In genomic region chrY:15749533-15750456, GRCh38 we compare ENCODE assay signal across 21 cellular contexts.
DNase-seq lines count a peak whose midpoint lies in the region; ATAC-seq, FAIRE-seq and TF ChIP-seq lines count a peak whose summit lies in the region.
"Had no signal": no experiment of that assay in that cellular context is flagged by ENCODE, and none has a peak within 500 bp of the region (broad histone marks: within the 10 kb centered on the region; RNA-seq: fewer than 3 reads in every experiment).

No MANE protein-coding gene starts in this region.

- no peaks in the 10 kb centered on the region for H3K4me1 ChIP-seq in mesenchymal stem cell (ENCODE audit: control insufficient read depth, insufficient read depth, low read depth, low read length)
- no peaks in the 10 kb centered on the region for H3K4me1 ChIP-seq in small intestine (ENCODE audit: control insufficient read depth in 2 of 2, insufficient read depth in 1 of 2, low read depth in 1 of 2, low read length in 1 of 2)
- H3K4me1 ChIP-seq in ascending aorta, result no peaks in the 10 kb centered on the region
- H3K4me1 ChIP-seq: heart left ventricle, Peyer's patch, right atrium auricular region, testis had no signal

- H3K4me3 ChIP-seq in MG63, result no peak overlapping the region
- H3K4me3 ChIP-seq in choroid plexus epithelial cell (ENCODE audit: low read depth, low read length), result no peak overlapping the region
- H3K4me3 ChIP-seq in mesenchymal stem cell (ENCODE audit: insufficient read depth in 1 of 2, low read depth in 1 of 2, low read length in 2 of 2), result no peak overlapping the region
- H3K4me3 ChIP-seq in small intestine (ENCODE audit: low read depth in 1 of 2, low read length in 2 of 2), result no peak overlapping the region
- H3K4me3 ChIP-seq in ascending aorta, result no peak overlapping the region
- H3K4me3 ChIP-seq: heart left ventricle, lung, Peyer's patch, right atrium auricular region, testis had no signal

- H2AFZ ChIP-seq in mesenchymal stem cell (ENCODE audit: low read depth, low read length), result no peak overlapping the region

- H2BK12ac ChIP-seq in mesenchymal stem cell (ENCODE audit: low read length in 2 of 2), result no peak overlapping the region

- FAIRE-seq in small intestine (lab: Jason Lieb, UNC), result no peak

- no peaks in the 10 kb centered on the region for H3K27me3 ChIP-seq in MG63
- no peaks in the 10 kb centered on the region for H3K27me3 ChIP-seq in mesenchymal stem cell (ENCODE audit: control insufficient read depth in 1 of 2, insufficient read depth in 1 of 2, low read length in 2 of 2)
- H3K27me3 ChIP-seq in small intestine (ENCODE audit: control insufficient read depth in 2 of 2, insufficient read depth in 2 of 2, low read length in 2 of 2), result no peaks in the 10 kb centered on the region
- no peaks in the 10 kb centered on the region for H3K27me3 ChIP-seq in ascending aorta
- H3K27me3 ChIP-seq: heart left ventricle, Peyer's patch, right atrium auricular region, testis had no signal

- TF ChIP-seq CTCF in choroid plexus epithelial cell (conservative IDR thresholded peaks at IDR 0.05; ENCODE audit: low read depth, low read length) (no peak), ascending aorta (IDR thresholded peaks at IDR 0.05) (no peak)

- no peak overlapping the region for H3K18ac ChIP-seq in mesenchymal stem cell (ENCODE audit: low read depth in 1 of 2, low read length in 2 of 2)

- no peaks in the 10 kb centered on the region for H3K36me3 ChIP-seq in MG63
- no peaks in the 10 kb centered on the region for H3K36me3 ChIP-seq in mesenchymal stem cell (ENCODE audit: control insufficient read depth in 1 of 2, insufficient read depth in 2 of 2, low read depth in 1 of 2, low read length in 2 of 2)
- no peaks in the 10 kb centered on the region for H3K36me3 ChIP-seq in small intestine (ENCODE audit: control insufficient read depth in 2 of 2, insufficient read depth in 2 of 2, low read length in 2 of 2)
- no peaks in the 10 kb centered on the region for H3K36me3 ChIP-seq in ascending aorta
- H3K36me3 ChIP-seq: heart left ventricle, Peyer's patch, right atrium auricular region had no signal

- H3K9ac ChIP-seq in mesenchymal stem cell (ENCODE audit: low read length), result no peak overlapping the region

- no peak overlapping the region for H2BK120ac ChIP-seq in mesenchymal stem cell (ENCODE audit: low read depth, low read length)

- peak overlapping the region; percentile 25 for H2BK5ac ChIP-seq in mesenchymal stem cell (ENCODE audit: low read depth, low read length, poor library complexity, severe bottlenecking)

- H4K8ac ChIP-seq in mesenchymal stem cell (ENCODE audit: low read length), result no peak overlapping the region

- no peak overlapping the region for H2BK15ac ChIP-seq in mesenchymal stem cell (ENCODE audit: low read depth, poor library complexity, severe bottlenecking)

- WGBS in mesenchymal stem cell, result 0% methylated on average over 2 of the region's 5 CpGs
- WGBS in small intestine, 3 donors, result 50 to 66% (median 60%) methylated on average over 2 to 5 of the region's 5 CpGs

- peak overlapping the region; percentile 92 for H3K27ac ChIP-seq in mesenchymal stem cell (ENCODE audit: low read length, poor library complexity, severe bottlenecking)
- no peak overlapping the region for H3K27ac ChIP-seq in small intestine (ENCODE audit: low read depth in 1 of 2, low read length in 1 of 2)
- no peak overlapping the region for H3K27ac ChIP-seq in ascending aorta
- H3K27ac ChIP-seq: heart left ventricle, Peyer's patch, right atrium auricular region, testis had no signal

- intact Hi-C loops in ascending aorta (cut with DNase I), result no loop called here

- ATAC-seq in GM21737 (IDR thresholded peaks at IDR 0.05; ENCODE audit: unreplicated experiment) (no peak), GM18519 (IDR thresholded peaks at IDR 0.05; ENCODE audit: low FRiP score, unreplicated experiment) (no peak)
- ATAC-seq: activated CD8-positive, alpha-beta memory T cell treated with anti-CD3 and anti-CD28 coated beads, Interleukin-2, amount 10 ng/mL, durations not matched to agents 7 days and 5 days had no signal

- H3K79me1 ChIP-seq in mesenchymal stem cell (replicated peaks; ENCODE audit: low read length, poor library complexity, severe bottlenecking), result no peaks in the 10 kb centered on the region

- no peak overlapping the region for H3K4ac ChIP-seq in mesenchymal stem cell (ENCODE audit: low read depth in 1 of 2, low read length in 2 of 2)

- H2AK5ac ChIP-seq in mesenchymal stem cell (ENCODE audit: low read length, severe bottlenecking), result no peak overlapping the region

- no peak overlapping the region for H3K23ac ChIP-seq in mesenchymal stem cell (ENCODE audit: low read length in 2 of 2)

- H3K9me3 ChIP-seq in MG63 (no peaks in the 10 kb centered on the region), mesenchymal stem cell (ENCODE audit: control insufficient read depth, low read length) (no peaks in the 10 kb centered on the region), small intestine (ENCODE audit: control insufficient read depth, low read depth) (no peaks in the 10 kb centered on the region), ascending aorta (no peaks in the 10 kb centered on the region)
- H3K9me3 ChIP-seq: heart left ventricle, Peyer's patch, right atrium auricular region, testis had no signal

- peak; percentile 0 for DNase-seq in EH (ENCODE audit: low read depth)
- DNase-seq in MG63, result peak; percentile 33
- DNase-seq in choroid plexus epithelial cell (ENCODE audit: low read depth), result peak; percentile 1
- DNase-seq in mesenchymal stem cell, result peak; percentile 92
- DNase-seq in small intestine, result no peak
- no peak for DNase-seq in ascending aorta (ENCODE audit: low spot score in 2 of 2)
- DNase-seq: activated CD8-positive, alpha-beta memory T cell treated with anti-CD3 and anti-CD28 coated beads, Interleukin-2, amount 10 ng/mL, durations not matched to agents 7 days and 5 days; AML-193; central memory CD4-positive, alpha-beta T cell; EL; heart left ventricle; NCI-H146; NCI-H82; occipital lobe; Peyer's patch; stimulated activated CD4-positive, alpha-beta T cell treated with anti-CD3 and anti-CD28 coated beads, Interleukin-15, amount 100 ng/mL, for 24 hours; testis had no signal

- H4K91ac ChIP-seq in mesenchymal stem cell (ENCODE audit: low read length), result no peak overlapping the region

- no peak overlapping the region for H3K14ac ChIP-seq in mesenchymal stem cell (ENCODE audit: low read length in 2 of 2)

- H3K4me2 ChIP-seq in mesenchymal stem cell (ENCODE audit: low read length, poor library complexity, severe bottlenecking), result no peak overlapping the region

Comparison
In these comparisons a context has a peak if more than half of its experiments do, and no peak if none do; other contexts are left out.
1. DNase-seq: peak in EH (single experiment), MG63 (single experiment), choroid plexus epithelial cell (single experiment) and mesenchymal stem cell (single experiment); none in small intestine (single experiment) and ascending aorta (0 of 2).